In the genomic region with DNA sequence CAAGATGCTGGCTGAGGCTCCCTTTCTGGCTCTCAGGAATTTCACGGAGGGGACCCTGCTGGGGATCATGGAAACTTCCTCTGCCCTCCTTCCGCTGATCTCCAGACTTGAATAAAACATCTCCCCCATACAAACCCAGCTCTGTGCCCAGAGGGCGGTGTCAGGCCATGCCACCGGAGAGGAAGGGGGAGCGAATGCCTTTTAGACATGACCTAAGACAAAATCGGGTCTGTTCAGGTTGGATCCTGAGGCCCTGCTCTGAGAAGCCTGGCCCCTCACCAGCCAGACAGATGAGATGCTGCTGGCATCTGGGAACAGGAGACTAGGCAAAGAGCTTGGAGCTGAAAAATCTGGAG, we compare ENCODE assay signal across 17 cellular contexts.
"Had no signal": no experiment of that assay in that cellular context is flagged by ENCODE, and none has a peak within 500 bp of the region (broad histone marks: within the 10 kb centered on the region; RNA-seq: fewer than 3 reads in every experiment).

No MANE protein-coding gene starts in this region.

- H3K9me3 Mint-ChIP-seq: mesothelial cell of epicardium, natural killer cell had no signal

- H3K27me3 ChIP-seq: dorsolateral prefrontal cortex had no signal

- H3K4me1 ChIP-seq: parathyroid adenoma, stomach, transverse colon had no signal

- H3K4me1 Mint-ChIP-seq: natural killer cell had no signal

- ATAC-seq: natural killer cell had no signal

- H3K4me3 ChIP-seq: dorsolateral prefrontal cortex, heart right ventricle, skin epidermis, stomach, thoracic aorta, transverse colon had no signal

- H3K27ac Mint-ChIP-seq: mesothelial cell of epicardium, natural killer cell had no signal

- H3K4me3 Mint-ChIP-seq: mesothelial cell of epicardium, natural killer cell had no signal

- H3K27ac ChIP-seq: heart right ventricle, parathyroid adenoma, skin epidermis, stomach, thoracic aorta, transverse colon had no signal

- DNase-seq: cortex of kidney; effector CD8-positive, alpha-beta T cell; foreskin melanocyte; heart right ventricle; kidney glomerular epithelial cell; mammary epithelial cell; natural killer cell; occipital lobe; stimulated activated CD4-positive, alpha-beta T cell treated with anti-CD3 and anti-CD28 coated beads, Interleukin-12 subunit alpha, Interleukin-12 subunit beta, amount 100 ng/mL, for 4 hours; stimulated activated naive CD4-positive, alpha-beta T cell; stomach; transverse colon had no signal

- H3K9me3 ChIP-seq: heart right ventricle, stomach, thoracic aorta, transverse colon had no signal

- H3K36me3 Mint-ChIP-seq: mesothelial cell of epicardium, natural killer cell had no signal

- H3K36me3 ChIP-seq: heart right ventricle, stomach, thoracic aorta, transverse colon had no signal
